ENCODE assay signal across 8 cellular contexts in the genomic region with DNA sequence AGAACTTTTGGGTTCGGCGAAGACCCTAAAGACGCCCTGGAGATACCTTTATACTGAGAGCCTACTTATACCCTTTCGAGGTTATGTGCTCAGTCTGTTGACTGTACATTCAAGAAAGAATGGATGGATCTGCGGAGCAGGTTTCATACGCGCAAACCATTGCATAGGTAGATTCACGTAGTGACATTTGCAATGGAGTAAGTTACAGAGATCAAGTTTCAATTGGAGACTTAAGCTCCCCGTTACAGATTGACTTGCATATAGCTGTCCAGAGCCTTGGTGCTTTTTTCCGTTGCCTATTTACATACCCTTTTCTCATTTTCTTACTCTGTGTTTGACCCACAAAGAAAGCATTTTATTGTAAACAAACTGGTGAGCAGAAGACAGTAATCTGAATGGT. TPM values are rescaled to one million over a fixed set of nuclear protein-coding genes. Genes with fewer than 3 reads are reported as not detected.
DNase-seq lines count a peak whose midpoint lies in the region; ATAC-seq and TF ChIP-seq lines count a peak whose summit lies in the region.

No MANE protein-coding gene starts in this region.

- peaks cover under 1% of the 10 kb centered on the region; the same call in 1 of the 2 replicates for H3K36me3 ChIP-seq in MM.1S (replicated peaks; ENCODE audit: insufficient read depth, low read length)

- no peaks in the 10 kb centered on the region for H3K9me3 ChIP-seq in MM.1S (replicated peaks; ENCODE audit: insufficient read depth, low read length)

- DNase-seq in CD14-positive monocyte (ENCODE audit: low spot score) (no peak), MM.1S (no peak), dermis blood vessel endothelial cell (peak; percentile 33), cerebellum (ENCODE audit: low spot score) (no peak)
- DNase-seq in stimulated activated CD4-positive, alpha-beta T cell treated with anti-CD3 and anti-CD28 coated beads, Interleukin-12 subunit alpha, Interleukin-12 subunit beta, amount 100 ng/mL, for 4 hours: no peak
- no peak for DNase-seq in activated CD4-positive, alpha-beta T cell treated with anti-CD3 and anti-CD28 coated beads, Interleukin-2, amount 50 U/mL, for 4 hours

- H3K79me2 ChIP-seq in MM.1S (ENCODE audit: low read length): peaks cover 59% of the 10 kb centered on the region

- ATAC-seq in HG02642 (IDR thresholded peaks at IDR 0.05; ENCODE audit: poor library complexity, unreplicated experiment): no peak

- H3K36me3 Mint-ChIP-seq in CD14-positive monocyte (peaks cover 14% of the 10 kb centered on the region in 2 donors), nephron (ENCODE audit: low read depth) (peaks cover 16% of the 10 kb centered on the region)

- H3K4me1 Mint-ChIP-seq in CD14-positive monocyte (peaks cover 39% of the 10 kb centered on the region), nephron (peaks cover 41% of the 10 kb centered on the region)

- peak overlapping the region; percentile 89 for H3K4me2 ChIP-seq in MM.1S (ENCODE audit: low read depth, low read length)

- TF ChIP-seq CTCF in CD14-positive monocyte (IDR thresholded peaks at IDR 0.05) (no peak), MM.1S (IDR thresholded peaks at IDR 0.05; ENCODE audit: low read length) (no peak), nephron (IDR thresholded peaks at IDR 0.05; ENCODE audit: unreplicated experiment in 3 of 3) (no peak)

- peak overlapping the region; percentile 74; the same call in 1 of the 2 replicates for H3K27ac ChIP-seq in MM.1S (ENCODE audit: low read length)

- peak overlapping the region; percentile 98 for H3K4me3 ChIP-seq in MM.1S (ENCODE audit: low read length)

- H3K27me3 Mint-ChIP-seq in CD14-positive monocyte (ENCODE audit: low read depth in 3 of 3) (peaks cover 7 to 10% (median 8%) of the 10 kb centered on the region in 3 donors), nephron (ENCODE audit: low read depth) (peaks cover 13% of the 10 kb centered on the region)

- H3K9ac ChIP-seq in MM.1S (ENCODE audit: low read length): peak overlapping the region; percentile 97

- intact Hi-C loops in CD14-positive monocyte (cut with micrococcal nuclease): no loop called here

- no peaks in the 10 kb centered on the region for H3F3A ChIP-seq in MM.1S (ENCODE audit: insufficient read depth, low read length)

- H4K20me1 ChIP-seq in MM.1S (ENCODE audit: insufficient read depth, low read length): peaks cover 12% of the 10 kb centered on the region

- peak overlapping the region; percentile 98 to 100 (median 100) for H3K27ac Mint-ChIP-seq in CD14-positive monocyte
- H3K27ac Mint-ChIP-seq in nephron: peak overlapping the region; percentile 81 to 100 (median 100)

- H3K9me3 Mint-ChIP-seq in CD14-positive monocyte (peaks cover 0 to 2% (median 0%) of the 10 kb centered on the region in 7 donors), nephron (no peaks in the 10 kb centered on the region)

- H2AFZ ChIP-seq in MM.1S (ENCODE audit: low read length): no peak overlapping the region

- peak overlapping the region; percentile 92 to 99 for H3K4me3 Mint-ChIP-seq in CD14-positive monocyte
- peak overlapping the region; percentile 100 for H3K4me3 Mint-ChIP-seq in nephron

- H3K27me3 ChIP-seq in MM.1S (replicated peaks; ENCODE audit: insufficient read depth, low read length): no peaks in the 10 kb centered on the region

- H3K9me2 ChIP-seq in MM.1S (replicated peaks; ENCODE audit: insufficient read depth, low read length): no peaks in the 10 kb centered on the region

- H3K4me1 ChIP-seq in MM.1S (ENCODE audit: low read length): peaks cover 22% of the 10 kb centered on the region; the same call in 1 of the 2 replicates

RNA-seq across cellular contexts. Expression of a gene that starts 0.9 kb away (rescaled TPM):
- polyA plus RNA-seq in CD14-positive monocyte: 10 to 100 TPM; 37.7 to 53.9 TPM
- total RNA-seq in dermis blood vessel endothelial cell (115 and 135 TPM in 2 replicates), cerebellum (80.6 TPM)

RNA-seq across cellular contexts. Expression of a gene that starts 20.3 kb away (rescaled TPM):
- polyA plus RNA-seq in CD14-positive monocyte: not detected
- total RNA-seq in dermis blood vessel endothelial cell: under 0.01 and 1.1 TPM in 2 replicates
- 16.1 TPM for total RNA-seq in cerebellum
